11 cellular contexts compared by ENCODE assay signal in genomic region chr13:52406629-52407028, GRCh38. TPM values are rescaled to one million over a fixed set of nuclear protein-coding genes. Genes with fewer than 3 reads are reported as not detected.
A peak's percentile ranks its signal among the peaks of the same experiment; 100 is the strongest.
DNase-seq lines count a peak whose midpoint lies in the region; ATAC-seq, FAIRE-seq and TF ChIP-seq lines count a peak whose summit lies in the region.
"Had no signal": no experiment of that assay in that cellular context is flagged by ENCODE, and none has a peak within 500 bp of the region (broad histone marks: within the 10 kb centered on the region; RNA-seq: fewer than 3 reads in every experiment).

No MANE protein-coding gene starts in this region.

- no peak overlapping the region for H2BK5ac ChIP-seq in H1 (ENCODE audit: low read depth, low read length)

- H3K4me1 ChIP-seq in BLaER1 treated with 17β-estradiol and CSF1 and Interleukin-3, amounts not matched to agents 10 nM and 100 nM: peaks cover 22 to 48% (median 40%) of the 10 kb centered on the region in 10 experiments
- H3K4me1 ChIP-seq in H1 (replicated peaks in 1 of 4; ENCODE audit: control insufficient read depth in 3 of 4, insufficient read depth in 4 of 4, low read length in 3 of 4) (peaks cover 0 to 5% (median 2%) of the 10 kb centered on the region in 4 experiments; a peak in 2 of 7 replicates), aorta (ENCODE audit: control insufficient read depth in 1 of 2, insufficient read depth in 2 of 2, low read length in 2 of 2) (no peaks in the 10 kb centered on the region)

- DNase-seq in MG63 (no peak), H1 (ENCODE audit: low read depth in 1 of 2, low spot score in 2 of 2) (no peak), natural killer cell (no peak), nucleus accumbens (lab: John Stamatoyannopoulos, UW) (no peak), aorta (no peak), Ammon's horn (ENCODE audit: low spot score) (no peak)
- DNase-seq: NCI-H1694 had no signal

- peaks cover 14 to 25% of the 10 kb centered on the region in 2 donors for H3K4me1 Mint-ChIP-seq in natural killer cell

- H4K8ac ChIP-seq in H1 (ENCODE audit: extremely low read depth, insufficient read depth, low read length): no peak overlapping the region

- no peak overlapping the region for H2BK120ac ChIP-seq in H1 (replicated peaks; ENCODE audit: low read depth, low read length)

- no peak for TF ChIP-seq RAD21 in H1 (IDR thresholded peaks at IDR 0.05 in 1 of 2, conservative IDR thresholded peaks at IDR 0.05 in 1 of 2; ENCODE audit: low read depth in 2 of 2, low read length in 2 of 2)

- no peak overlapping the region for H3K14ac ChIP-seq in H1 (ENCODE audit: insufficient read length)

- peaks cover 0 to 15% (median 7%) of the 10 kb centered on the region in 11 experiments; a peak in 11 of 22 replicates for H3K9me3 ChIP-seq in BLaER1 treated with 17β-estradiol and CSF1 and Interleukin-3, amounts not matched to agents 10 nM and 100 nM (replicated peaks in 1 of 11)
- H3K9me3 ChIP-seq in MG63 (no peaks in the 10 kb centered on the region), H1 (ENCODE audit: insufficient read depth in 2 of 2, low read depth in 1 of 2, low read length in 1 of 2) (no peaks in the 10 kb centered on the region), aorta (ENCODE audit: control insufficient read depth, low read length) (no peaks in the 10 kb centered on the region)

- 89% methylated on average over 4 of the region's 4 CpGs; no CpG with 5 or more reads in 1 of the 2 experiments for WGBS in H1 (ENCODE audit: extremely low coverage in 1 of 2, insufficient coverage in 1 of 2, insufficient read length in 1 of 2, insufficient replicate concordance in 2 of 2, low coverage in 1 of 2, low lambda C conversion rate in 2 of 2, missing lambda C conversion rate in 1 of 2), 2 experiments
- 43 to 44% methylated on average over 4 of the region's 4 CpGs for WGBS in aorta, 2 donors

- no peaks in the 10 kb centered on the region for H3K36me3 Mint-ChIP-seq in natural killer cell

- TF ChIP-seq EP300 in H1 (IDR thresholded peaks at IDR 0.05; ENCODE audit: borderline replicate concordance in 1 of 2, low read depth in 2 of 2, low read length in 2 of 2): no peak

- peak overlapping the region in 1 of 2 donors; percentile 75 for H3K27ac Mint-ChIP-seq in natural killer cell

- CTCF ChIA-PET in H1 (lab: Charles Lee; ENCODE audit: partially characterized antibody): no interaction called here

- H3K23ac ChIP-seq in H1 (ENCODE audit: insufficient read length): no peak overlapping the region

- H4K91ac ChIP-seq in H1 (replicated peaks; ENCODE audit: insufficient read length, low read length): no peak overlapping the region

- ATAC-seq in natural killer cell: no peak
- ATAC-seq in GM21381 (IDR thresholded peaks at IDR 0.05; ENCODE audit: unreplicated experiment): no peak
- ATAC-seq in aorta (ENCODE audit: low FRiP score): no peak

- no peak for TF ChIP-seq POLR2A in H1 (IDR thresholded peaks at IDR 0.05; ENCODE audit: control extremely low read depth in 1 of 2, low read depth in 2 of 2, low read length in 2 of 2)

- H3K4me3 ChIP-seq in BLaER1 treated with 17β-estradiol and CSF1 and Interleukin-3, amounts not matched to agents 10 nM and 100 nM: peak overlapping the region in 6 of 10 experiments; percentile 60 to 76 (median 64); a peak in 11 of 20 replicates
- H3K4me3 ChIP-seq in MG63 (peak overlapping the region; percentile 73), H1 (ENCODE audit: extremely low read depth in 1 of 4, insufficient read depth in 2 of 4, low read depth in 3 of 4, low read length in 4 of 4) (peak overlapping the region in 2 of 4 experiments; percentile 47 to 74; a peak in 4 of 8 replicates), aorta (ENCODE audit: low read length in 2 of 2) (no peak overlapping the region)

- H2BK12ac ChIP-seq in H1 (ENCODE audit: low read depth, low read length): no peak overlapping the region

- no peaks in the 10 kb centered on the region for H3K9me3 Mint-ChIP-seq in natural killer cell

- H3K36me3 ChIP-seq in BLaER1 treated with 17β-estradiol and CSF1 and Interleukin-3, amounts not matched to agents 10 nM and 100 nM: peaks cover 10 to 38% (median 27%) of the 10 kb centered on the region in 11 experiments; a peak in 17 of 22 replicates
- H3K36me3 ChIP-seq in MG63 (peaks cover 9% of the 10 kb centered on the region), H1 (ENCODE audit: control insufficient read depth in 2 of 4, insufficient read depth in 4 of 4, low read length in 3 of 4) (no peaks in the 10 kb centered on the region), aorta (ENCODE audit: control insufficient read depth in 1 of 2, insufficient read depth in 2 of 2, low read length in 1 of 2) (peaks cover 0 to 1% of the 10 kb centered on the region in 2 donors)

- H3K4me3 Mint-ChIP-seq in natural killer cell: peak overlapping the region; percentile 81

- no peak overlapping the region for H2AFZ ChIP-seq in H1 (ENCODE audit: low read length)

- H3K23me2 ChIP-seq in H1 (ENCODE audit: low read depth, low read length): peaks cover 7% of the 10 kb centered on the region

- H3K4me2 ChIP-seq in BLaER1 treated with 17β-estradiol and CSF1 and Interleukin-3, amounts not matched to agents 10 nM and 100 nM: peak overlapping the region; percentile 88 to 100 (median 99); a peak in 21 of 22 replicates
- peak overlapping the region; percentile 75 to 88; a peak in 2 of 4 replicates for H3K4me2 ChIP-seq in H1 (ENCODE audit: insufficient read depth in 1 of 2, low read depth in 2 of 2, low read length in 2 of 2)

- H3K79me1 ChIP-seq in H1 (ENCODE audit: low read depth, low read length): no peaks in the 10 kb centered on the region

- no peak overlapping the region for H3K18ac ChIP-seq in H1 (ENCODE audit: extremely low read depth, low read length)

- H2BK20ac ChIP-seq in H1 (ENCODE audit: low read length): no peak overlapping the region

- H2BK15ac ChIP-seq in H1 (ENCODE audit: low read length): no peak overlapping the region

- TF ChIP-seq CTCF in H1 (IDR thresholded peaks at IDR 0.05; ENCODE audit: control extremely low read depth in 1 of 3, insufficient read depth in 1 of 3, low read depth in 1 of 3, low read length in 3 of 3) (no peak), natural killer cell (IDR thresholded peaks at IDR 0.05) (no peak)

- no peak overlapping the region for H3K27ac ChIP-seq in BLaER1 treated with 17β-estradiol and CSF1 and Interleukin-3, amounts not matched to agents 10 nM and 100 nM
- H3K27ac ChIP-seq in H1 (ENCODE audit: low read depth, low read length) (no peak overlapping the region), aorta (ENCODE audit: low read depth in 1 of 2, low read length in 2 of 2) (no peak overlapping the region)

- POLR2A ChIA-PET in H1 (lab: Charles Lee; ENCODE audit: partially characterized antibody): no interaction called here

- no peak overlapping the region for H3K4ac ChIP-seq in H1 (replicated peaks; ENCODE audit: insufficient read length, low read depth, low read length)

- no peak overlapping the region for H2AK5ac ChIP-seq in H1 (ENCODE audit: low read depth, low read length)

- intact Hi-C loops in natural killer cell (cut with micrococcal nuclease): no loop called here
- intact Hi-C loops in aorta (cut with DNase I): no loop called here

- peaks cover 9 to 18% of the 10 kb centered on the region in 2 donors for H3K27me3 Mint-ChIP-seq in natural killer cell (ENCODE audit: low read depth in 2 of 2)

- no peaks in the 10 kb centered on the region for H3K79me2 ChIP-seq in H1 (ENCODE audit: control insufficient read depth in 1 of 2, insufficient read depth in 2 of 2, low read length in 2 of 2)

- no peak overlapping the region for H4K5ac ChIP-seq in H1 (ENCODE audit: insufficient read length, low read depth, low read length)

- no peak overlapping the region for H3K56ac ChIP-seq in H1 (replicated peaks; ENCODE audit: insufficient read length, low read depth, low read length)

- H3K9ac ChIP-seq in BLaER1 treated with 17β-estradiol and CSF1 and Interleukin-3, amounts not matched to agents 10 nM and 100 nM: peak overlapping the region in 4 of 11 experiments; percentile 48 to 72 (median 72); a peak in 5 of 22 replicates
- no peak overlapping the region for H3K9ac ChIP-seq in H1 (replicated peaks in 1 of 4; ENCODE audit: extremely low read depth in 1 of 4, low read depth in 3 of 4, low read length in 3 of 4)

- peaks cover 8 to 25% (median 20%) of the 10 kb centered on the region in 11 experiments; a peak in 21 of 22 replicates for H3K27me3 ChIP-seq in BLaER1 treated with 17β-estradiol and CSF1 and Interleukin-3, amounts not matched to agents 10 nM and 100 nM
- H3K27me3 ChIP-seq in MG63: no peaks in the 10 kb centered on the region
- H3K27me3 ChIP-seq in H1 (replicated peaks in 1 of 4; ENCODE audit: control insufficient read depth in 3 of 4, extremely low read depth in 1 of 4, insufficient read depth in 3 of 4, low read length in 3 of 4): peaks cover 3 to 30% (median 16%) of the 10 kb centered on the region in 4 experiments; a peak in 6 of 7 replicates
- no peaks in the 10 kb centered on the region for H3K27me3 ChIP-seq in aorta (ENCODE audit: control insufficient read depth in 1 of 2, insufficient read depth in 2 of 2, low read length in 1 of 2)

- no peaks in the 10 kb centered on the region; a peak in 1 of 22 replicates for H4K20me1 ChIP-seq in BLaER1 treated with 17β-estradiol and CSF1 and Interleukin-3, amounts not matched to agents 10 nM and 100 nM
- H4K20me1 ChIP-seq in H1 (replicated peaks in 1 of 2; ENCODE audit: control insufficient read depth in 1 of 2, insufficient read depth in 2 of 2, low read length in 2 of 2): no peaks in the 10 kb centered on the region

- FAIRE-seq in H1 (lab: Jason Lieb, UNC): no peak
- FAIRE-seq: colon, kidney had no signal

RNA-seq across cellular contexts. Expression of gene THSD1, which starts 0.7 kb away (rescaled TPM):
- total RNA-seq in MG63 (2014; rRNA removed; shearing (Covaris generic); ENCODE audit: low replicate concordance): 11.3 and 17.9 TPM in 2 replicates
- total RNA-seq in H1 (2021; fragmentation: NEBNext Ultra II Directional; extraction: Animal tissue kit (Norgen Biotek cat#: 25700)): 0.23 and 0.35 TPM in 2 replicates
- polyA plus RNA-seq in H1 (2011; rRNA removed): 0.17 and 0.22 TPM in 2 replicates
- 0.27 TPM for polyA plus RNA-seq in H1 (2011; cell fraction: cytosol; rRNA removed)
- polyA plus RNA-seq in H1 (2011; cell fraction: nucleus; rRNA removed): 0.27 TPM
- polyA plus RNA-seq in H1 (2012, experiment 1 of 2): 0.10 to 0.21 TPM (median 0.13 TPM) in 4 replicates
- 0.14 TPM for polyA plus RNA-seq in H1 (2012, experiment 2 of 2)
- polyA plus RNA-seq in H1 (2013, experiment 1 of 2): 0.34 TPM
- 0.42 TPM for polyA plus RNA-seq in H1 (2013, experiment 2 of 2)
- polyA minus RNA-seq in H1 (2011; rRNA and poly(A)+ RNA removed): 0.63 and 0.69 TPM in 2 replicates
- not detected for polyA minus RNA-seq in H1 (2011; cell fraction: cytosol; rRNA and poly(A)+ RNA removed)
- polyA minus RNA-seq in H1 (2011; cell fraction: nucleus; rRNA and poly(A)+ RNA removed): 0.40 TPM
- 1 to 10 TPM in 1 of 3 donors, under 1 TPM in 2; 0.61 to 1.2 (median 0.84) TPM for total RNA-seq in natural killer cell
- 10 to 100 TPM in 1 of 2 donors, 1 to 10 TPM in 1; 6.6 to 16.0 TPM for total RNA-seq in aorta
- 1 to 10 TPM in 1 of 2 donors, not detected in 1; 1.3 TPM for polyA plus RNA-seq in aorta

RNA-seq across cellular contexts. Expression of gene VPS36, which starts 43.8 kb away (rescaled TPM):
- 9.7 and 18.2 TPM in 2 replicates for total RNA-seq in MG63 (2014; rRNA removed; shearing (Covaris generic); ENCODE audit: low replicate concordance)
- 19.8 and 22.5 TPM in 2 replicates for total RNA-seq in H1 (2021; fragmentation: NEBNext Ultra II Directional; extraction: Animal tissue kit (Norgen Biotek cat#: 25700))
- 8.8 and 14.1 TPM in 2 replicates for polyA plus RNA-seq in H1 (2011; rRNA removed)
- polyA plus RNA-seq in H1 (2011; cell fraction: cytosol; rRNA removed): 10.8 TPM
- polyA plus RNA-seq in H1 (2011; cell fraction: nucleus; rRNA removed): 12.4 TPM
- 6.9 to 12.1 TPM (median 8.6 TPM) in 4 replicates for polyA plus RNA-seq in H1 (2012, experiment 1 of 2)
- 0.75 TPM for polyA plus RNA-seq in H1 (2012, experiment 2 of 2)
- 12.1 TPM for polyA plus RNA-seq in H1 (2013, experiment 1 of 2)
- 11.0 TPM for polyA plus RNA-seq in H1 (2013, experiment 2 of 2)
- polyA minus RNA-seq in H1 (2011; rRNA and poly(A)+ RNA removed): 7.8 and 10.2 TPM in 2 replicates
- polyA minus RNA-seq in H1 (2011; cell fraction: cytosol; rRNA and poly(A)+ RNA removed): 8.2 TPM
- 13.7 TPM for polyA minus RNA-seq in H1 (2011; cell fraction: nucleus; rRNA and poly(A)+ RNA removed)
- total RNA-seq in natural killer cell: 10 to 100 TPM; 59.0 to 64.2 (median 63.3) TPM
- total RNA-seq in aorta: 10 to 100 TPM; 45.5 to 54.3 TPM
- 10 to 100 TPM; 20.4 to 22.4 TPM for polyA plus RNA-seq in aorta

RNA-seq across cellular contexts. Expression of gene CKAP2, which starts 48.6 kb away (rescaled TPM):
- 42.1 and 52.3 TPM in 2 replicates for total RNA-seq in MG63 (2014; rRNA removed; shearing (Covaris generic); ENCODE audit: low replicate concordance)
- 65.2 and 70.7 TPM in 2 replicates for total RNA-seq in H1 (2021; fragmentation: NEBNext Ultra II Directional; extraction: Animal tissue kit (Norgen Biotek cat#: 25700))
- polyA plus RNA-seq in H1 (2011; rRNA removed) (5.9 and 8.3 TPM in 2 replicates), aorta (1 to 10 TPM; 2.0 to 2.3 TPM)
- 13.3 TPM for polyA plus RNA-seq in H1 (2011; cell fraction: cytosol; rRNA removed)
- 7.2 TPM for polyA plus RNA-seq in H1 (2011; cell fraction: nucleus; rRNA removed)
- 17.7 to 34.7 TPM (median 22.2 TPM) in 4 replicates for polyA plus RNA-seq in H1 (2012, experiment 1 of 2)
- 2.3 TPM for polyA plus RNA-seq in H1 (2012, experiment 2 of 2)
- polyA plus RNA-seq in H1 (2013, experiment 1 of 2): 49.2 TPM
- 48.3 TPM for polyA plus RNA-seq in H1 (2013, experiment 2 of 2)
- polyA minus RNA-seq in H1 (2011; rRNA and poly(A)+ RNA removed): 12.9 and 21.4 TPM in 2 replicates
- polyA minus RNA-seq in H1 (2011; cell fraction: cytosol; rRNA and poly(A)+ RNA removed): 22.8 TPM
- polyA minus RNA-seq in H1 (2011; cell fraction: nucleus; rRNA and poly(A)+ RNA removed): 28.1 TPM
- total RNA-seq in natural killer cell (10 to 100 TPM; 12.0 to 15.6 (median 13.1) TPM), aorta (1 to 10 TPM; 5.4 to 9.6 TPM)

Comparison
In these comparisons a context has a peak if more than half of its experiments do, and no peak if none do; other contexts are left out.
1. H3K4me3 ChIP-seq: peak in BLaER1 treated with 17β-estradiol and CSF1 and Interleukin-3, amounts not matched to agents 10 nM and 100 nM (6 of 10) and MG63 (single experiment); none in aorta (0 of 2).